Comparison of ENCODE assay signal across 25 cellular contexts in the genomic region with DNA sequence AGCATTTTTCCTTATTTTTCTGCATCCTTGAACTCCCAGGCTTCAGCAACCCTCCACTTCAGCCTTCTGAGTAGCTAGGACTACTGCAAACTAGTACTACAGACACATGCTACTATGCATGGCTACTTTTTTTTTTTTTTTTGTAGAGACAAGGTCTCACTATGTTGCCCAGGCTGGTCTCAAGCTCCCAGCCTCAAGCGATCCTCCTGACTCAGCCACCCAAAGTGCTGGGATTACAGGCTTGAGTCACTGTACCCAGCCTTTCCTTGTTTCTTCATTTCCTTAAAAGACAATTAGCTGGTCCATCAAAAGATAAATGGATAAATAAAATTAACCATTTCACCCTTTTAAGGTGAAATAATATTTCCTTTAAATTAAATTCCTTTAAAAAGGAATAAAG.
"Had no signal": no experiment of that assay in that cellular context is flagged by ENCODE, and none has a peak within 500 bp of the region (broad histone marks: within the 10 kb centered on the region; RNA-seq: fewer than 3 reads in every experiment).

No MANE protein-coding gene starts in this region.

- H3K27ac ChIP-seq: colonic mucosa, gastrocnemius medialis, parathyroid adenoma, right atrium auricular region, testis, tibial artery, upper lobe of left lung had no signal

- H3K27me3 ChIP-seq: colonic mucosa, gastrocnemius medialis, right atrium auricular region, testis, tibial artery, upper lobe of left lung had no signal

- DNase-seq: colonic mucosa; effector CD8-positive, alpha-beta T cell; endodermal cell; erythroblast; gastrocnemius medialis; head of caudate nucleus; mesenchymal stem cell; mucosa of descending colon; naive B cell; stimulated activated CD4-positive, alpha-beta T cell treated with anti-CD3 and anti-CD28 coated beads, Interleukin-2, amount 100 ng/mL, for 24 hours; stimulated activated CD4-positive, alpha-beta T cell treated with anti-CD3 and anti-CD28 coated beads, Interleukin-4, amount 100 ng/mL, for 24 hours; stimulated activated naive CD4-positive, alpha-beta T cell treated with Interleukin-2 at 50 U/mL for 16 hours; substantia nigra; testis; tibial artery; upper lobe of left lung had no signal

- H3K36me3 ChIP-seq: colonic mucosa, gastrocnemius medialis, right atrium auricular region, tibial artery, upper lobe of left lung had no signal

- H3K4me1 ChIP-seq: colonic mucosa, parathyroid adenoma, testis, tibial artery, upper lobe of left lung had no signal

- FAIRE-seq: keratinocyte, urothelium cell line had no signal

- H3K9me3 ChIP-seq: colonic mucosa, gastrocnemius medialis, mucosa of descending colon, right atrium auricular region, testis, tibial artery, upper lobe of left lung had no signal

- ATAC-seq: gastrocnemius medialis; left lobe of liver; mucosa of descending colon; natural killer cell treated with Interleukin-12 subunit alpha and Interleukin-12 subunit beta and Interleukin-15 and Interleukin-18, amount 100 ng/mL, for 72 hours; sciatic nerve; stimulated activated effector memory CD8-positive, alpha-beta T cell treated with anti-CD3 and anti-CD28 coated beads, Interleukin-12 subunit alpha, Interleukin-12 subunit beta, amount 100 ng/mL, for 72 hours had no signal

- H3K4me3 ChIP-seq: colonic mucosa, gastrocnemius medialis, lung, mucosa of descending colon, right atrium auricular region, testis, tibial artery, upper lobe of left lung had no signal
